ENCODE assay signal across 12 cellular contexts in genomic region chr9:38023661-38024035, GRCh38. TPM values are rescaled to one million over a fixed set of nuclear protein-coding genes. Genes with fewer than 3 reads are reported as not detected.
DNase-seq lines count a peak whose midpoint lies in the region; ATAC-seq and TF ChIP-seq lines count a peak whose summit lies in the region.
"Had no signal": no experiment of that assay in that cellular context is flagged by ENCODE, and none has a peak within 500 bp of the region (broad histone marks: within the 10 kb centered on the region; RNA-seq: fewer than 3 reads in every experiment).

No MANE protein-coding gene starts in this region.

- H3K4me3 ChIP-seq in cardiac muscle cell: no peak overlapping the region
- no peak overlapping the region for H3K4me3 ChIP-seq in right cardiac atrium (ENCODE audit: low read length)
- H3K4me3 ChIP-seq in endodermal cell (ENCODE audit: low read length): no peak overlapping the region
- no peak overlapping the region for H3K4me3 ChIP-seq in osteoblast (ENCODE audit: insufficient read depth, low read length)

- H3K4me1 ChIP-seq in cardiac muscle cell (ENCODE audit: low read depth) (peaks cover 61% of the 10 kb centered on the region), right cardiac atrium (ENCODE audit: control insufficient read depth, insufficient read depth, low read length) (peaks cover 43% of the 10 kb centered on the region), endodermal cell (ENCODE audit: control insufficient read depth, insufficient read depth, low read length) (peaks cover 29% of the 10 kb centered on the region), osteoblast (ENCODE audit: insufficient read depth, low read length) (peaks cover 65% of the 10 kb centered on the region)

- H2AFZ ChIP-seq in osteoblast (ENCODE audit: low read length): no peak overlapping the region

- H3K4me3 Mint-ChIP-seq in endodermal cell: no peak overlapping the region
- H3K4me3 Mint-ChIP-seq in activated CD4-positive, alpha-beta T cell treated with anti-CD3 and anti-CD28 coated beads, Interleukin-2, amount 10 ng/mL, durations not matched to agents 24 days and 14 days: no peak overlapping the region
- H3K4me3 Mint-ChIP-seq: naive thymus-derived CD4-positive, alpha-beta T cell; stimulated activated effector memory CD8-positive, alpha-beta T cell treated with anti-CD3 and anti-CD28 coated beads, Interleukin-12 subunit alpha, Interleukin-12 subunit beta, amount 100 ng/mL, for 72 hours had no signal

- peaks cover 8% of the 10 kb centered on the region for H3K36me3 Mint-ChIP-seq in endodermal cell (ENCODE audit: low read depth)
- no peaks in the 10 kb centered on the region for H3K36me3 Mint-ChIP-seq in activated CD4-positive, alpha-beta T cell treated with anti-CD3 and anti-CD28 coated beads, Interleukin-2, amount 10 ng/mL, durations not matched to agents 24 days and 14 days (ENCODE audit: low read depth)
- H3K36me3 Mint-ChIP-seq: naive thymus-derived CD4-positive, alpha-beta T cell; stimulated activated effector memory CD8-positive, alpha-beta T cell treated with anti-CD3 and anti-CD28 coated beads, Interleukin-12 subunit alpha, Interleukin-12 subunit beta, amount 100 ng/mL, for 72 hours had no signal

- intact Hi-C loops in right cardiac atrium (cut with DNase I): loop anchor here in 2 of 4 donors (2.0 to 5.0 kb wide), 2 partner anchors 39 to 44 kb away; partner anchors contain the start of gene SHB (in 1 of the 2)
- intact Hi-C loops in activated CD4-positive, alpha-beta T cell treated with anti-CD3 and anti-CD28 coated beads, Interleukin-2, amount 10 ng/mL, durations not matched to agents 24 days and 14 days (cut with micrococcal nuclease): no loop called here

- H3K27me3 Mint-ChIP-seq in endodermal cell (ENCODE audit: insufficient read depth): no peaks in the 10 kb centered on the region
- H3K27me3 Mint-ChIP-seq in activated CD4-positive, alpha-beta T cell treated with anti-CD3 and anti-CD28 coated beads, Interleukin-2, amount 10 ng/mL, durations not matched to agents 24 days and 14 days: peaks cover under 1% of the 10 kb centered on the region
- H3K27me3 Mint-ChIP-seq: naive thymus-derived CD4-positive, alpha-beta T cell had no signal

- H3K9me3 ChIP-seq in cardiac muscle cell (ENCODE audit: low read depth) (no peaks in the 10 kb centered on the region), right cardiac atrium (ENCODE audit: control insufficient read depth, low read length) (no peaks in the 10 kb centered on the region), endodermal cell (ENCODE audit: control insufficient read depth, low read length) (no peaks in the 10 kb centered on the region), osteoblast (ENCODE audit: low read depth, low read length) (no peaks in the 10 kb centered on the region)

- 83% methylated on average over 5 of the region's 5 CpGs for WGBS in right cardiac atrium
- 87 to 89% methylated on average over 4 to 5 of the region's 5 CpGs for WGBS in endodermal cell (ENCODE audit: insufficient coverage in 1 of 2, insufficient read length in 1 of 2), 2 experiments

- peak overlapping the region; percentile 55 for H3K4me2 ChIP-seq in osteoblast (ENCODE audit: insufficient read depth, low read length)

- DNase-seq in cardiac muscle cell (ENCODE audit: low read depth in 1 of 2, low spot score in 1 of 2): no peak
- no peak for DNase-seq in right cardiac atrium
- no peak for DNase-seq in endodermal cell
- DNase-seq in osteoblast (ENCODE audit: insufficient read length, low spot score, missing footprints): peak; percentile 32
- no peak for DNase-seq in medulla oblongata (ENCODE audit: extremely low spot score)
- DNase-seq in stimulated activated CD4-positive, alpha-beta T cell treated with anti-CD3 and anti-CD28 coated beads, Interleukin-4, amount 100 ng/mL, for 1 hour: no peak
- DNase-seq in activated CD4-positive, alpha-beta T cell treated with anti-CD3 and anti-CD28 coated beads, Interleukin-2, amount 10 ng/mL, durations not matched to agents 24 days and 14 days: no peak
- DNase-seq: activated CD8-positive, alpha-beta memory T cell treated with anti-CD3 and anti-CD28 coated beads, Interleukin-2, amount 50 U/mL, for 48 hours; naive thymus-derived CD4-positive, alpha-beta T cell; NCI-H1436 treated with DMSO at 0.1 percent for 48 hours had no signal

- peaks cover 74% of the 10 kb centered on the region for H3K79me2 ChIP-seq in osteoblast (ENCODE audit: insufficient read depth, low read length)

- no peaks in the 10 kb centered on the region for H4K20me1 ChIP-seq in osteoblast (ENCODE audit: insufficient read depth, low read length)

- no peaks in the 10 kb centered on the region for H3K36me3 ChIP-seq in cardiac muscle cell
- H3K36me3 ChIP-seq in endodermal cell (ENCODE audit: control insufficient read depth, insufficient read depth, low read length): peaks cover 41% of the 10 kb centered on the region
- H3K36me3 ChIP-seq in osteoblast (ENCODE audit: insufficient read depth, low read length): peaks cover 5% of the 10 kb centered on the region

- H3K9me3 Mint-ChIP-seq in endodermal cell: no peaks in the 10 kb centered on the region
- no peaks in the 10 kb centered on the region for H3K9me3 Mint-ChIP-seq in activated CD4-positive, alpha-beta T cell treated with anti-CD3 and anti-CD28 coated beads, Interleukin-2, amount 10 ng/mL, durations not matched to agents 24 days and 14 days
- H3K9me3 Mint-ChIP-seq: naive thymus-derived CD4-positive, alpha-beta T cell; stimulated activated effector memory CD8-positive, alpha-beta T cell treated with anti-CD3 and anti-CD28 coated beads, Interleukin-12 subunit alpha, Interleukin-12 subunit beta, amount 100 ng/mL, for 72 hours had no signal

- H3K9ac ChIP-seq in endodermal cell (ENCODE audit: extremely low read depth, low read length, poor library complexity, severe bottlenecking): no peak overlapping the region

- peak overlapping the region; percentile 84 for H3K27ac Mint-ChIP-seq in endodermal cell
- H3K27ac Mint-ChIP-seq in activated CD4-positive, alpha-beta T cell treated with anti-CD3 and anti-CD28 coated beads, Interleukin-2, amount 10 ng/mL, durations not matched to agents 24 days and 14 days: no peak overlapping the region
- H3K27ac Mint-ChIP-seq: naive thymus-derived CD4-positive, alpha-beta T cell; stimulated activated effector memory CD8-positive, alpha-beta T cell treated with anti-CD3 and anti-CD28 coated beads, Interleukin-12 subunit alpha, Interleukin-12 subunit beta, amount 100 ng/mL, for 72 hours had no signal

- H3K27me3 ChIP-seq in cardiac muscle cell: no peaks in the 10 kb centered on the region
- H3K27me3 ChIP-seq in right cardiac atrium (ENCODE audit: control insufficient read depth, insufficient read depth): no peaks in the 10 kb centered on the region
- H3K27me3 ChIP-seq in endodermal cell (ENCODE audit: control insufficient read depth, insufficient read depth, low read length, poor library complexity, severe bottlenecking): no peaks in the 10 kb centered on the region
- H3K27me3 ChIP-seq in osteoblast (ENCODE audit: insufficient read depth, low read length): no peaks in the 10 kb centered on the region

- ATAC-seq in right cardiac atrium (no peak), HG02938 (IDR thresholded peaks at IDR 0.05; ENCODE audit: unreplicated experiment) (no peak)
- ATAC-seq: naive thymus-derived CD4-positive, alpha-beta T cell; stimulated activated effector memory CD8-positive, alpha-beta T cell treated with anti-CD3 and anti-CD28 coated beads, Interleukin-12 subunit alpha, Interleukin-12 subunit beta, amount 100 ng/mL, for 72 hours had no signal

- H3K27ac ChIP-seq in cardiac muscle cell: peak overlapping the region; percentile 54
- no peak overlapping the region for H3K27ac ChIP-seq in right cardiac atrium (ENCODE audit: low read length)
- no peak overlapping the region for H3K27ac ChIP-seq in endodermal cell (ENCODE audit: low read depth, low read length)
- peak overlapping the region; percentile 94 for H3K27ac ChIP-seq in osteoblast (ENCODE audit: low read depth, low read length)

- peaks cover 65% of the 10 kb centered on the region for H3K4me1 Mint-ChIP-seq in endodermal cell
- H3K4me1 Mint-ChIP-seq in activated CD4-positive, alpha-beta T cell treated with anti-CD3 and anti-CD28 coated beads, Interleukin-2, amount 10 ng/mL, durations not matched to agents 24 days and 14 days: no peaks in the 10 kb centered on the region
- H3K4me1 Mint-ChIP-seq: naive thymus-derived CD4-positive, alpha-beta T cell had no signal

- TF ChIP-seq CTCF in cardiac muscle cell (IDR thresholded peaks at IDR 0.05; ENCODE audit: low read depth, low read length) (no peak), endodermal cell (conservative IDR thresholded peaks at IDR 0.05) (no peak), osteoblast (IDR thresholded peaks at IDR 0.05; ENCODE audit: extremely low read depth, low read depth, low read length) (no peak)

RNA-seq across cellular contexts. Expression of gene SHB, which starts 45.4 kb away (rescaled TPM):
- 36.0 and 46.9 TPM in 2 replicates for total RNA-seq in cardiac muscle cell
- 28.2 and 32.4 TPM in 2 replicates for polyA plus RNA-seq in cardiac muscle cell
- 10 to 100 TPM; 25.7 to 38.9 (median 31.0) TPM for total RNA-seq in right cardiac atrium
- 14.5 TPM for polyA plus RNA-seq in right cardiac atrium
- 10 to 100 TPM; 28.1 to 38.1 TPM for total RNA-seq in endodermal cell
- polyA plus RNA-seq in endodermal cell (2013, experiment 1 of 2): 10.8 TPM
- polyA plus RNA-seq in endodermal cell (2013, experiment 2 of 2): 12.5 TPM
- 8.8 and 9.4 TPM in 2 replicates for total RNA-seq in osteoblast
- 1.6 and 2.1 TPM in 2 replicates for total RNA-seq in activated CD4-positive, alpha-beta T cell treated with anti-CD3 and anti-CD28 coated beads, Interleukin-2, amount 10 ng/mL, durations not matched to agents 24 days and 14 days

Comparison
In these comparisons a context has a peak if more than half of its experiments do, and no peak if none do; other contexts are left out.
1. H3K27ac ChIP-seq: peak in cardiac muscle cell (single experiment) and osteoblast (single experiment); none in right cardiac atrium (single experiment) and endodermal cell (single experiment).